Comparison of ENCODE assay signal across 10 cellular contexts in the genomic region with DNA sequence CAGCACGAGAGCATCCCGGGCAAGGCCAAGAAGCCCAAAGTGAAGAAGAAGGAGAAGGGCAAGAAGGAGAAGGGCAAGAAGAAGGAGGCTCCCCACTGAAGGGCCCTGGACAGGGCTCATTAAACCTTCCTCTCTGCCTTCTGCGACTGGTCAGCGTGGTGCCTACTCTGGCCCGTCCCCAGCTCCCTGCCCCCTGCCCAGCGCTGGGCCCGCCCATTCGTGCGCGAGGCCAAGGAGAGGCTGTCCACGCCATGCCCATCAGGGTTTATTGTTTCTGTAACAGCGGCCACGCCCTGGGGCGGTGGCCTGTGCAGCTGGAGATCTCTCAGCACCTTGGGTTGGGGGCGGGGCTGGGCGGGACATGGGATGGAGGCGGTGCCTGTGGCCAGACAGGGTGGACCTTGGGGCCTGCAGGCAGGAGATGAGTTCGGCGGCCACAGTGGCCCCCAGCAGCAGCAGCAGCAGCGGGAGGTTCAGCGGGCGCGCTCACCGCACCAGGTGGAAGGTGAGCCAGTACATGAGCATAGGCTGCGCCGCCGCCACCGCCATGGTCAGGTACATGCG. TPM values are rescaled to one million over a fixed set of nuclear protein-coding genes. Genes with fewer than 3 reads are reported as not detected.
DNase-seq lines count a peak whose midpoint lies in the region; FAIRE-seq and TF ChIP-seq lines count a peak whose summit lies in the region.
"Had no signal": no experiment of that assay in that cellular context is flagged by ENCODE, and none has a peak within 500 bp of the region (broad histone marks: within the 10 kb centered on the region; RNA-seq: fewer than 3 reads in every experiment).

No MANE protein-coding gene starts in this region.

- DNase-seq in COLO829 (ENCODE audit: low spot score) = peak; percentile 46
- peak; percentile 73 for DNase-seq in NCI-H2196 treated with DMSO at 0.1 percent for 48 hours (lab: John Stamatoyannopoulos, UW; ENCODE audit: unreplicated experiment)
- peak; percentile 90 for DNase-seq in ecto neural progenitor cell (ENCODE audit: low spot score)
- peak; percentile 90 for DNase-seq in mucosa of gallbladder (ENCODE audit: low spot score)
- no peak for DNase-seq in posterior vena cava (ENCODE audit: low spot score)
- no peak for DNase-seq in pons (ENCODE audit: low spot score)
- no peak for DNase-seq in NCI-H1694 (lab: John Stamatoyannopoulos, UW)
- DNase-seq in GM12891 (ENCODE audit: insufficient read length, low spot score) = no peak
- DNase-seq: CD4-positive, alpha-beta memory T cell had no signal

- TF ChIP-seq POLR2A in GM12891 (IDR thresholded peaks at IDR 0.05; ENCODE audit: low read depth, low read length) = no peak

- FAIRE-seq in GM12891 (lab: Jason Lieb, UNC) = no peak

- intact Hi-C loops in posterior vena cava (cut with DNase I) = no loop called here

TF ChIP-seq in GM12891, 5 proteins besides CTCF, POLR2A, EP300 and RAD21:
- TF ChIP-seq PAX5 (IDR thresholded peaks at IDR 0.05; ENCODE audit: insufficient read depth, low read length, severe bottlenecking) (no peak), POLR2AphosphoS5 (IDR thresholded peaks at IDR 0.05; ENCODE audit: low read depth, low read length) (no peak), SPI1 (IDR thresholded peaks at IDR 0.05; ENCODE audit: low read depth, low read length) (no peak), POU2F2 (IDR thresholded peaks at IDR 0.05; ENCODE audit: low read depth, low read length) (no peak), TAF1 (IDR thresholded peaks at IDR 0.05; ENCODE audit: low read depth, low read length) (no peak)

RNA-seq across cellular contexts. Expression of a gene that starts 0.9 kb away (rescaled TPM):
- total RNA-seq in mucosa of gallbladder (77.7 TPM), posterior vena cava (1 to 10 TPM; 1.1 to 1.2 TPM)
- not detected for polyA plus RNA-seq in GM12891 (2012; ENCODE audit: low read depth, missing spikeins)
- total RNA-seq: CD4-positive, alpha-beta memory T cell; M059J had no signal
- polyA plus RNA-seq: CD4-positive, alpha-beta memory T cell had no signal

RNA-seq across cellular contexts. Expression of a gene that starts 10.8 kb away (rescaled TPM):
- total RNA-seq in mucosa of gallbladder (31.6 TPM), posterior vena cava (10 to 100 TPM; 16.5 to 23.2 TPM)
- polyA plus RNA-seq in GM12891 (2012; ENCODE audit: low read depth, missing spikeins) = 45.1 TPM

RNA-seq across cellular contexts. Expression of a gene that starts 14.7 kb away (rescaled TPM):
- total RNA-seq in mucosa of gallbladder (21.5 TPM), posterior vena cava (10 to 100 TPM; 10.2 to 14.5 TPM)
- polyA plus RNA-seq in GM12891 (2012; ENCODE audit: low read depth, missing spikeins) = 0.21 TPM

RNA-seq across cellular contexts. Expression of a gene that starts 30.7 kb away (rescaled TPM):
- total RNA-seq in mucosa of gallbladder (11.9 TPM), posterior vena cava (1 to 10 TPM; 2.3 to 4.0 TPM)
- 1.1 TPM for polyA plus RNA-seq in GM12891 (2012; ENCODE audit: low read depth, missing spikeins)
- total RNA-seq: M059J had no signal

RNA-seq across cellular contexts. Expression of a gene that starts 40.6 kb away (rescaled TPM):
- total RNA-seq in mucosa of gallbladder (567 TPM), posterior vena cava (10 to 100 TPM; 25.1 to 39.7 TPM)
- polyA plus RNA-seq in GM12891 (2012; ENCODE audit: low read depth, missing spikeins) = 47.7 TPM

Comparison
In these comparisons a context has a peak if more than half of its experiments do, and no peak if none do; other contexts are left out.
1. DNase-seq: peak in COLO829 (single experiment), NCI-H2196 treated with DMSO at 0.1 percent for 48 hours (single experiment), ecto neural progenitor cell (single experiment) and mucosa of gallbladder (single experiment); none in posterior vena cava (single experiment), pons (single experiment), NCI-H1694 (single experiment) and GM12891 (single experiment).
2. RNA of a gene that starts 0.9 kb away (total RNA-seq): 77.7 TPM in mucosa of gallbladder (single experiment); 1.1 to 1.2 TPM in posterior vena cava; every median in the first group is over 10 times any median in the second.